17 cellular contexts compared by ENCODE assay signal in the genomic region with DNA sequence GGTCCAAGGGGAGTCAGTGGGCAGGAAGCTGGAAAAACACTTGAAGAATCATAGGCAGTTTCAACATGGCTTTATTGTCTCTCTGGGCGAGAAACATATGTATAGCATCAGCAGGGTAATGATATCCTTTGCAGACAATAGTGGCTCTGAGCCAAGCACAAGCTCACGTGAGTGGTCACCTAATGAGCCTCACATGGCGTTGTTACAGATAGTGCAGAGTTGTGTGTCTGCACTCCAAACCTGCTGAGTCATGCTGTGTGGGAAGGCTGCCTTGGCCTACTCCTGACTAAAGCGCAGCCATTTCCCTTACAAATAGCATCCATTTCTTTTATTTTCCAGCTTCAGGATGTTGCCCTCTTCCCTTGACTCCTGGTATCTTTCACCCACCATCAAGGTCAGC.
DNase-seq lines count a peak whose midpoint lies in the region; ATAC-seq, FAIRE-seq and TF ChIP-seq lines count a peak whose summit lies in the region.
"Had no signal": no experiment of that assay in that cellular context is flagged by ENCODE, and none has a peak within 500 bp of the region (broad histone marks: within the 10 kb centered on the region; RNA-seq: fewer than 3 reads in every experiment).

No MANE protein-coding gene starts in this region.

- H3K79me2 ChIP-seq in astrocyte (ENCODE audit: insufficient read depth, low read length) (no peaks in the 10 kb centered on the region), hepatocyte (no peaks in the 10 kb centered on the region)

- H3K9me3 ChIP-seq in astrocyte (ENCODE audit: insufficient read depth, low read depth, low read length) (no peaks in the 10 kb centered on the region), hepatocyte (ENCODE audit: low read depth) (no peaks in the 10 kb centered on the region)
- H3K9me3 ChIP-seq: right atrium auricular region, tibial nerve had no signal

- H3K4me1 Mint-ChIP-seq in astrocyte (ENCODE audit: low read depth, unreplicated experiment) = peaks cover 8% of the 10 kb centered on the region

- H3K4me3 Mint-ChIP-seq in astrocyte (ENCODE audit: unreplicated experiment) = no peak overlapping the region

- H3K9me3 Mint-ChIP-seq in astrocyte (ENCODE audit: unreplicated experiment) = no peaks in the 10 kb centered on the region

- H3K27me3 Mint-ChIP-seq in astrocyte (ENCODE audit: low read depth, unreplicated experiment) = no peaks in the 10 kb centered on the region

- H3K27ac ChIP-seq in astrocyte (ENCODE audit: low read depth, low read length) = no peak overlapping the region
- no peak overlapping the region for H3K27ac ChIP-seq in hepatocyte
- H3K27ac ChIP-seq: heart right ventricle, right atrium auricular region, tibial nerve had no signal

- H3K4me2 ChIP-seq in astrocyte (ENCODE audit: low read length) (no peak overlapping the region), hepatocyte (no peak overlapping the region)

- no peaks in the 10 kb centered on the region for H3K36me3 ChIP-seq in astrocyte (ENCODE audit: insufficient read depth, low read length)
- H3K36me3 ChIP-seq in hepatocyte (replicated peaks; ENCODE audit: insufficient read depth, low read depth) = no peaks in the 10 kb centered on the region
- H3K36me3 ChIP-seq: heart right ventricle, right atrium auricular region, tibial nerve had no signal

- H3K9ac ChIP-seq in astrocyte (ENCODE audit: low read length) = no peak overlapping the region

- H3K9me2 ChIP-seq in hepatocyte (replicated peaks; ENCODE audit: insufficient read depth) = no peaks in the 10 kb centered on the region

- no peak for ATAC-seq in GM21360 (IDR thresholded peaks at IDR 0.05; ENCODE audit: unreplicated experiment)
- ATAC-seq in HG02973 (IDR thresholded peaks at IDR 0.05; ENCODE audit: unreplicated experiment) = no peak
- ATAC-seq: heart right ventricle had no signal

- 75% methylated on average over 4 of the region's 4 CpGs for WGBS in hepatocyte (ENCODE audit: low lambda C conversion rate, missing lambda C conversion rate)

- peak; percentile 4 for DNase-seq in AG08396 (ENCODE audit: low spot score)
- peak; percentile 4 for DNase-seq in HK-2 (ENCODE audit: unreplicated experiment)
- peak; percentile 61 for DNase-seq in astrocyte (ENCODE audit: low read depth)
- DNase-seq in hepatocyte (ENCODE audit: low spot score) = peak; percentile 35
- no peak for DNase-seq in activated naive CD4-positive, alpha-beta T cell treated with anti-CD3 and anti-CD28 coated beads, Interleukin-2, amount 50 U/mL, for 16 hours
- DNase-seq in stimulated activated naive CD4-positive, alpha-beta T cell treated with Interleukin-2 at 50 U/mL for 16 hours (lab: John Stamatoyannopoulos, UW) = no peak
- DNase-seq: activated CD4-positive, alpha-beta T cell treated with anti-CD3 and anti-CD28 coated beads for 4 hours; activated effector memory CD4-positive, alpha-beta T cell treated with anti-CD3 and anti-CD28 coated beads, Interleukin-2, amount 50 U/mL, for 16 hours; H7; heart right ventricle; MM.1S; NCI-H526 had no signal

- H3K4me3 ChIP-seq in astrocyte (ENCODE audit: insufficient read depth, low read depth, low read length) (no peak overlapping the region), hepatocyte (no peak overlapping the region)
- H3K4me3 ChIP-seq: heart right ventricle, right atrium auricular region, tibial nerve had no signal

- H3K36me3 Mint-ChIP-seq in astrocyte (ENCODE audit: low read depth, unreplicated experiment) = no peaks in the 10 kb centered on the region

- H4K20me1 ChIP-seq in astrocyte (ENCODE audit: insufficient read depth, low read length) (no peaks in the 10 kb centered on the region), hepatocyte (ENCODE audit: insufficient read depth, poor library complexity, severe bottlenecking) (no peaks in the 10 kb centered on the region)

- no peaks in the 10 kb centered on the region for H3K4me1 ChIP-seq in astrocyte (ENCODE audit: insufficient read depth, low read length)
- H3K4me1 ChIP-seq in hepatocyte (ENCODE audit: insufficient read depth) = no peaks in the 10 kb centered on the region
- H3K4me1 ChIP-seq: heart right ventricle, right atrium auricular region, tibial nerve had no signal

- peak overlapping the region; percentile 63 for H3K27ac Mint-ChIP-seq in astrocyte (ENCODE audit: unreplicated experiment)

- H3K27me3 ChIP-seq in astrocyte (ENCODE audit: insufficient read depth, low read length) (no peaks in the 10 kb centered on the region), hepatocyte (no peaks in the 10 kb centered on the region)
- H3K27me3 ChIP-seq: heart right ventricle, right atrium auricular region, tibial nerve had no signal

- H2AFZ ChIP-seq in astrocyte (ENCODE audit: low read depth, low read length) (peak overlapping the region; percentile 57), hepatocyte (peak overlapping the region; percentile 17)

- FAIRE-seq in astrocyte (lab: Jason Lieb, UNC) = no peak
- FAIRE-seq: colon had no signal

- no peak for TF ChIP-seq CTCF in astrocyte (IDR thresholded peaks at IDR 0.05; ENCODE audit: insufficient read depth, low read depth, low read length)
- no peak for TF ChIP-seq CTCF in hepatocyte (IDR thresholded peaks at IDR 0.05; ENCODE audit: poor library complexity)

Comparison
In these comparisons a context has a peak if more than half of its experiments do, and no peak if none do; other contexts are left out.
1. DNase-seq: peak in AG08396 (single experiment), HK-2 (single experiment), astrocyte (single experiment) and hepatocyte (single experiment); none in activated naive CD4-positive, alpha-beta T cell treated with anti-CD3 and anti-CD28 coated beads, Interleukin-2, amount 50 U/mL, for 16 hours (single experiment) and stimulated activated naive CD4-positive, alpha-beta T cell treated with Interleukin-2 at 50 U/mL for 16 hours (single experiment).